22 cellular contexts compared by ENCODE assay signal in genomic region chr9:93557366-93558137, GRCh38.
"Had no signal": no experiment of that assay in that cellular context is flagged by ENCODE, and none has a peak within 500 bp of the region (broad histone marks: within the 10 kb centered on the region; RNA-seq: fewer than 3 reads in every experiment).

No MANE protein-coding gene starts in this region.

- H3K9me3 Mint-ChIP-seq: activated B cell treated with CpG ODN at 0.5 μM for 24 hours; activated CD4-positive, alpha-beta memory T cell treated with anti-CD3 and anti-CD28 coated beads, Interleukin-2, amount 10 ng/mL, durations not matched to agents 7 days and 5 days; activated CD4-positive, alpha-beta T cell treated with anti-CD3 and anti-CD28 coated beads, Interleukin-2, amount 10 ng/mL, durations not matched to agents 24 days and 14 days; activated naive CD4-positive, alpha-beta T cell treated with anti-CD3 and anti-CD28 coated beads for 36 hours; activated naive CD8-positive, alpha-beta T cell treated with anti-CD3 and anti-CD28 coated beads, Interleukin-2, amount 10 ng/mL, durations not matched to agents 7 days and 5 days had no signal

- H3K9ac ChIP-seq: KMS-11 had no signal

- H3K27me3 Mint-ChIP-seq: activated B cell treated with CpG ODN at 0.5 μM for 24 hours; activated CD4-positive, alpha-beta memory T cell treated with anti-CD3 and anti-CD28 coated beads, Interleukin-2, amount 10 ng/mL, durations not matched to agents 7 days and 5 days; activated CD4-positive, alpha-beta T cell treated with anti-CD3 and anti-CD28 coated beads, Interleukin-2, amount 10 ng/mL, durations not matched to agents 24 days and 14 days; activated naive CD8-positive, alpha-beta T cell treated with anti-CD3 and anti-CD28 coated beads, Interleukin-2, amount 10 ng/mL, durations not matched to agents 7 days and 5 days had no signal

- H3K4me2 ChIP-seq: KMS-11 had no signal

- H3K27ac Mint-ChIP-seq: activated B cell treated with CpG ODN at 0.5 μM for 24 hours; activated CD4-positive, alpha-beta memory T cell treated with anti-CD3 and anti-CD28 coated beads, Interleukin-2, amount 10 ng/mL, durations not matched to agents 7 days and 5 days; activated CD4-positive, alpha-beta T cell treated with anti-CD3 and anti-CD28 coated beads, Interleukin-2, amount 10 ng/mL, durations not matched to agents 24 days and 14 days; activated naive CD4-positive, alpha-beta T cell treated with anti-CD3 and anti-CD28 coated beads for 36 hours; activated naive CD8-positive, alpha-beta T cell treated with anti-CD3 and anti-CD28 coated beads, Interleukin-2, amount 10 ng/mL, durations not matched to agents 7 days and 5 days had no signal

- H3K9me3 ChIP-seq: breast epithelium had no signal

- H3K27me3 ChIP-seq: breast epithelium had no signal

- H3K4me3 Mint-ChIP-seq: activated B cell treated with CpG ODN at 0.5 μM for 24 hours; activated CD4-positive, alpha-beta memory T cell treated with anti-CD3 and anti-CD28 coated beads, Interleukin-2, amount 10 ng/mL, durations not matched to agents 7 days and 5 days; activated CD4-positive, alpha-beta T cell treated with anti-CD3 and anti-CD28 coated beads, Interleukin-2, amount 10 ng/mL, durations not matched to agents 24 days and 14 days; activated naive CD4-positive, alpha-beta T cell treated with anti-CD3 and anti-CD28 coated beads for 36 hours; activated naive CD8-positive, alpha-beta T cell treated with anti-CD3 and anti-CD28 coated beads, Interleukin-2, amount 10 ng/mL, durations not matched to agents 7 days and 5 days had no signal

- DNase-seq: activated B cell treated with CpG ODN at 0.5 μM for 24 hours; activated CD4-positive, alpha-beta memory T cell treated with anti-CD3 and anti-CD28 coated beads, Interleukin-2, amount 10 ng/mL, durations not matched to agents 7 days and 5 days; activated CD4-positive, alpha-beta T cell treated with anti-CD3 and anti-CD28 coated beads for 1 hour; activated CD4-positive, alpha-beta T cell treated with anti-CD3 and anti-CD28 coated beads, Interleukin-2, amount 10 ng/mL, durations not matched to agents 24 days and 14 days; activated CD8-positive, alpha-beta memory T cell treated with anti-CD3 and anti-CD28 coated beads, Interleukin-2, amount 50 U/mL, for 48 hours; activated effector memory CD4-positive, alpha-beta T cell treated with anti-CD3 and anti-CD28 coated beads, Interleukin-2, amount 50 U/mL, for 16 hours; activated naive CD4-positive, alpha-beta T cell treated with anti-CD3 and anti-CD28 coated beads for 36 hours; activated naive CD8-positive, alpha-beta T cell treated with anti-CD3 and anti-CD28 coated beads, Interleukin-2, amount 10 ng/mL, durations not matched to agents 7 days and 5 days; activated T-cell treated with anti-CD3 and anti-CD28 coated beads, Interleukin-2, amount 50 U/mL, for 1 hour; aorta; caudate nucleus; NCI-H1105; NCI-H1436; NCI-H1694 treated with DMSO at 0.1 percent for 48 hours; NCI-H2029 treated with DMSO at 0.1 percent for 48 hours; NCI-H446; NCI-H524; SHP77; T-helper 2 cell; T1000 had no signal

- H3K4me1 Mint-ChIP-seq: activated B cell treated with CpG ODN at 0.5 μM for 24 hours; activated CD4-positive, alpha-beta memory T cell treated with anti-CD3 and anti-CD28 coated beads, Interleukin-2, amount 10 ng/mL, durations not matched to agents 7 days and 5 days; activated CD4-positive, alpha-beta T cell treated with anti-CD3 and anti-CD28 coated beads, Interleukin-2, amount 10 ng/mL, durations not matched to agents 24 days and 14 days; activated naive CD8-positive, alpha-beta T cell treated with anti-CD3 and anti-CD28 coated beads, Interleukin-2, amount 10 ng/mL, durations not matched to agents 7 days and 5 days had no signal

- H3K27ac ChIP-seq: KMS-11 had no signal

- H3K36me3 ChIP-seq: breast epithelium had no signal

- H3K4me1 ChIP-seq: breast epithelium had no signal

- H3K4me3 ChIP-seq: breast epithelium had no signal
